In genomic region chr12:116879509-116880212, GRCh38 we compare ENCODE assay signal across 2 cellular contexts.
TF ChIP-seq lines count a peak whose summit lies in the region.

No MANE protein-coding gene starts in this region.

TF ChIP-seq in HepG2, 621 proteins besides CTCF, POLR2A, EP300 and RAD21:
- no peak for TF ChIP-seq ZNF512 (CRISPR knock-in tag; IDR thresholded peaks at IDR 0.05)
- no peak for TF ChIP-seq ZNF766 (CRISPR knock-in tag; IDR thresholded peaks at IDR 0.05; ENCODE audit: borderline replicate concordance)
- no peak for TF ChIP-seq ZBTB26 (CRISPR knock-in tag; IDR thresholded peaks at IDR 0.05; ENCODE audit: borderline replicate concordance)
- no peak for TF ChIP-seq NFE2L2 (IDR thresholded peaks at IDR 0.05; ENCODE audit: low read length)

TF ChIP-seq in GM12891, 5 proteins besides CTCF, POLR2A, EP300 and RAD21:
- no peak for TF ChIP-seq POLR2AphosphoS5 (IDR thresholded peaks at IDR 0.05; ENCODE audit: low read depth, low read length)
- TF ChIP-seq SPI1 (IDR thresholded peaks at IDR 0.05; ENCODE audit: low read depth, low read length): no peak
- TF ChIP-seq PAX5 (IDR thresholded peaks at IDR 0.05; ENCODE audit: insufficient read depth, low read length, severe bottlenecking): no peak
- no peak for TF ChIP-seq POU2F2 (IDR thresholded peaks at IDR 0.05; ENCODE audit: low read depth, low read length)
- no peak for TF ChIP-seq TAF1 (IDR thresholded peaks at IDR 0.05; ENCODE audit: low read depth, low read length)
